29 cellular contexts compared by ENCODE assay signal in genomic region chr1:6051423-6051822, GRCh38.
"Had no signal": no experiment of that assay in that cellular context is flagged by ENCODE, and none has a peak within 500 bp of the region (broad histone marks: within the 10 kb centered on the region; RNA-seq: fewer than 3 reads in every experiment).

No MANE protein-coding gene starts in this region.

- H3K36me3 Mint-ChIP-seq: natural killer cell treated with Interleukin-12 subunit alpha and Interleukin-12 subunit beta and Interleukin-15 and Interleukin-18, amount 100 ng/mL, for 72 hours had no signal

- H3K4me1 ChIP-seq: parathyroid adenoma, psoas muscle, right lobe of liver, sigmoid colon, vagina had no signal

- H3K4me3 Mint-ChIP-seq: naive thymus-derived CD8-positive, alpha-beta T cell; natural killer cell treated with Interleukin-12 subunit alpha and Interleukin-12 subunit beta and Interleukin-15 and Interleukin-18, amount 100 ng/mL, for 72 hours; nephron progenitor cell; neural crest cell; stimulated activated effector memory CD8-positive, alpha-beta T cell treated with anti-CD3 and anti-CD28 coated beads, Interleukin-12 subunit alpha, Interleukin-12 subunit beta, amount 100 ng/mL, for 72 hours; stimulated activated naive B cell treated with anti-CD40 and anti-IgM and Interleukin-4, amounts not matched to agents 10 μg/mL and 1 μg/mL and 100 μg/mL, for 72 hours; stimulated activated naive CD8-positive, alpha-beta T cell treated with anti-CD3 and anti-CD28 coated beads, Interleukin-15, Interleukin-2, amounts not matched to agents 100 ng/mL and 50 ng/mL, for 24 hours had no signal

- H3K4me3 ChIP-seq: ovary, psoas muscle, right lobe of liver, sigmoid colon, stomach, thoracic aorta, thyroid gland, tibial nerve, upper lobe of left lung, vagina had no signal

- H3K27ac ChIP-seq: ovary, parathyroid adenoma, psoas muscle, right lobe of liver, sigmoid colon, stomach, thoracic aorta, thyroid gland, tibial nerve, upper lobe of left lung, vagina had no signal

- H3K27me3 Mint-ChIP-seq: naive thymus-derived CD8-positive, alpha-beta T cell; natural killer cell treated with Interleukin-12 subunit alpha and Interleukin-12 subunit beta and Interleukin-15 and Interleukin-18, amount 100 ng/mL, for 72 hours; stimulated activated naive B cell treated with anti-CD40 and anti-IgM and Interleukin-4, amounts not matched to agents 10 μg/mL and 1 μg/mL and 100 μg/mL, for 72 hours; stimulated activated naive CD8-positive, alpha-beta T cell treated with anti-CD3 and anti-CD28 coated beads, Interleukin-15, Interleukin-2, amounts not matched to agents 100 ng/mL and 50 ng/mL, for 24 hours had no signal

- H3K9ac ChIP-seq: parathyroid adenoma had no signal

- DNase-seq: naive thymus-derived CD8-positive, alpha-beta T cell; nephron progenitor cell; occipital lobe; ovary; posterior cingulate gyrus; psoas muscle; right lobe of liver; sigmoid colon; small intestine; stimulated activated CD4-positive, alpha-beta T cell treated with anti-CD3 and anti-CD28 coated beads, Interleukin-15, amount 100 ng/mL, for 24 hours; stimulated activated CD4-positive, alpha-beta T cell treated with anti-CD3 and anti-CD28 coated beads, Interleukin-2, amount 100 ng/mL, for 24 hours; stimulated activated CD4-positive, alpha-beta T cell treated with anti-CD3 and anti-CD28 coated beads, Interleukin-2, amount 100 ng/mL, for 48 hours; stimulated activated CD4-positive, alpha-beta T cell treated with anti-CD3 and anti-CD28 coated beads, Interleukin-4, amount 100 ng/mL, for 24 hours; stimulated activated naive B cell treated with anti-CD40 and anti-IgM and Interleukin-4, amounts not matched to agents 10 μg/mL and 1 μg/mL and 100 μg/mL, for 72 hours; stimulated activated naive CD4-positive, alpha-beta T cell treated with Interleukin-2 at 50 U/mL for 16 hours; stomach; thyroid gland; trophoblast cell; upper lobe of left lung had no signal

- H3K36me3 ChIP-seq: ovary, right lobe of liver, sigmoid colon, thoracic aorta, thyroid gland, tibial nerve, upper lobe of left lung, vagina had no signal

- H3K27me3 ChIP-seq: ovary, right lobe of liver, sigmoid colon, thyroid gland, tibial nerve, upper lobe of left lung, vagina had no signal

- H2AFZ ChIP-seq: parathyroid adenoma had no signal

- H3K79me2 ChIP-seq: parathyroid adenoma had no signal

- H3K27ac Mint-ChIP-seq: natural killer cell treated with Interleukin-12 subunit alpha and Interleukin-12 subunit beta and Interleukin-15 and Interleukin-18, amount 100 ng/mL, for 72 hours; nephron progenitor cell; progenitor cell of endocrine pancreas; stimulated activated effector memory CD8-positive, alpha-beta T cell treated with anti-CD3 and anti-CD28 coated beads, Interleukin-12 subunit alpha, Interleukin-12 subunit beta, amount 100 ng/mL, for 72 hours; stimulated activated naive B cell treated with anti-CD40 and anti-IgM and Interleukin-4, amounts not matched to agents 10 μg/mL and 1 μg/mL and 100 μg/mL, for 72 hours; stimulated activated naive CD8-positive, alpha-beta T cell treated with anti-CD3 and anti-CD28 coated beads, Interleukin-15, Interleukin-2, amounts not matched to agents 100 ng/mL and 50 ng/mL, for 24 hours had no signal

- ATAC-seq: naive thymus-derived CD8-positive, alpha-beta T cell; natural killer cell treated with Interleukin-12 subunit alpha and Interleukin-12 subunit beta and Interleukin-15 and Interleukin-18, amount 100 ng/mL, for 72 hours; psoas muscle; right cardiac atrium; right lobe of liver; stimulated activated effector memory CD8-positive, alpha-beta T cell treated with anti-CD3 and anti-CD28 coated beads, Interleukin-12 subunit alpha, Interleukin-12 subunit beta, amount 100 ng/mL, for 72 hours; stimulated activated naive B cell treated with anti-CD40 and anti-IgM and Interleukin-4, amounts not matched to agents 10 μg/mL and 1 μg/mL and 100 μg/mL, for 72 hours had no signal

- H3K9me3 ChIP-seq: ovary, psoas muscle, right lobe of liver, sigmoid colon, stomach, thoracic aorta, thyroid gland, tibial nerve, upper lobe of left lung, vagina had no signal
